ENCODE assay signal across 1 cellular context in the genomic region with DNA sequence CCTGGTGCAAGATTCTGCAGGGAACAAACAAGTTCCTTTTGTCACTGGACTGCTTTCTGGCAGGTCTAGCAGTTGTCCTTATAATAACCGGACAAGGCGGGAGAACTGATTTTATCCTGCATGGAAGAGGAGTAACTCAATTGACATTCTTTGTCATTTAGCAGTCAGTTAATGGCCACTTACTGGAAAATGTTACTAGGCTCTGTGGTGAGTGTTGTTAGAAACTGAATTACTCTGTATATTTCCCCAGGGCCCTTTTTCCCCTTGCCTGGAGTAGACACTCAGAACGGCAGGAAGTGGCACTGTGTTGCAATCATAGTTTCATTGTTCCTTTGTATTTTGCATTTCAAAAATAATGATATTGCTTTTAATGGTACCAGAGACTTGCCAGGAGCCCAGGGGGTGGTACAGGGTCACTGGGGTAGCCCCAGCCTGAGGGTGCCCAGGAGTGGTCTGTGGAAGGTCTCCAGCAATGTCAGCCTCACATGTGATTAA.
TF ChIP-seq lines count a peak whose summit lies in the region.

No MANE protein-coding gene starts in this region.

TF ChIP-seq in GM12878, 131 proteins besides CTCF, POLR2A, EP300 and RAD21 (continued from another document):
- TF ChIP-seq CREB1 (IDR thresholded peaks at IDR 0.05; ENCODE audit: low read depth) (no peak), HDAC6 (IDR thresholded peaks at IDR 0.05; ENCODE audit: unreplicated experiment) (no peak), HCFC1 (IDR thresholded peaks at IDR 0.05; ENCODE audit: low read length) (no peak), NFXL1 (IDR thresholded peaks at IDR 0.05; ENCODE audit: borderline replicate concordance) (no peak), TCF7 (IDR thresholded peaks at IDR 0.05; ENCODE audit: borderline replicate concordance) (no peak), ZNF622 (IDR thresholded peaks at IDR 0.05) (no peak), SMARCA5 (IDR thresholded peaks at IDR 0.05) (no peak)
- TF ChIP-seq, protein P1, sequence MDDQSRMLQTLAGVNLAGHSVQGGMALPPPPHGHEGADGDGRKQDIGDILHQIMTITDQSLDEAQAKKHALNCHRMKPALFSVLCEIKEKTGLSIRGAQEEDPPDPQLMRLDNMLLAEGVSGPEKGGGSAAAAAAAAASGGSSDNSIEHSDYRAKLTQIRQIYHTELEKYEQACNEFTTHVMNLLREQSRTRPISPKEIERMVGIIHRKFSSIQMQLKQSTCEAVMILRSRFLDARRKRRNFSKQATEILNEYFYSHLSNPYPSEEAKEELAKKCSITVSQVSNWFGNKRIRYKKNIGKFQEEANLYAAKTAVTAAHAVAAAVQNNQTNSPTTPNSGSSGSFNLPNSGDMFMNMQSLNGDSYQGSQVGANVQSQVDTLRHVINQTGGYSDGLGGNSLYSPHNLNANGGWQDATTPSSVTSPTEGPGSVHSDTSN (IDR thresholded peaks at IDR 0.05; ENCODE audit: insufficient replicate concordance, low read depth, low read length) = no peak
